ENCODE assay signal across 1 cellular context in genomic region chr4:30718889-30719252, GRCh38.
TF ChIP-seq lines count a peak whose summit lies in the region.

No MANE protein-coding gene starts in this region.

TF ChIP-seq in HCT116, 20 proteins besides CTCF, POLR2A, EP300 and RAD21 (continued from another document):
- TF ChIP-seq REST (IDR thresholded peaks at IDR 0.05; ENCODE audit: low read depth) (no peak), FOSL1 (IDR thresholded peaks at IDR 0.05; ENCODE audit: low read depth) (no peak), EZH2 (IDR thresholded peaks at IDR 0.05) (no peak)
